ENCODE assay signal across 12 cellular contexts in the genomic region with DNA sequence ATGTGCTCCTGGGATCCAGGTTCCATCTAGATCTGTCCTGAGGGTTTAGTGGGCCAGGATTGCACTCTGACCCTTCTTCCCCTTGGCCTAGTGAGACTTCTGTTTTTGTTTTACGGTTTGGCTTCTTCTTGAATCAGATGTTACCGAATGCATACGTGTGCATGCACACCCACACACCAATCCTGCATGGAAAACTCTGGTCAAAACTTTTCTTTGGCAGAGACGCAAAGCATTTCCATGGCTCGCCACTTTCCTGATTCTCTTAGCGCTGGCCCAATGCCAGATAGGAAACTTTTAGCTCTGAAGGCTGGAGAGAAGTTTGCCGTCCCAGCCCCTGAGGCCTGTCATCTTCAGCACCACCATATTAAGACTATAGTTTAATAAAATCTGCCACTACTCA.
DNase-seq lines count a peak whose midpoint lies in the region; ATAC-seq and TF ChIP-seq lines count a peak whose summit lies in the region.
"Had no signal": no experiment of that assay in that cellular context is flagged by ENCODE, and none has a peak within 500 bp of the region (broad histone marks: within the 10 kb centered on the region; RNA-seq: fewer than 3 reads in every experiment).

No MANE protein-coding gene starts in this region.

- peaks cover 98% of the 10 kb centered on the region for H3K4me1 ChIP-seq in adipocyte (ENCODE audit: control insufficient read depth, insufficient read depth, low read length)
- H3K4me1 ChIP-seq in esophagus squamous epithelium, result peaks cover 37 to 86% (median 64%) of the 10 kb centered on the region in 3 donors
- H3K4me1 ChIP-seq in naive thymus-derived CD4-positive, alpha-beta T cell (ENCODE audit: control insufficient read depth in 2 of 2, insufficient read depth in 2 of 2, low read length in 2 of 2), result no peaks in the 10 kb centered on the region
- peaks cover 0 to 93% (median 57%) of the 10 kb centered on the region in 4 donors for H3K4me1 ChIP-seq in tibial nerve

- no peak for TF ChIP-seq POLR2A in esophagus squamous epithelium (IDR thresholded peaks at IDR 0.05)
- no peak for TF ChIP-seq POLR2A in tibial nerve (IDR thresholded peaks at IDR 0.05)

- H3K9ac ChIP-seq in adipocyte (ENCODE audit: low read length), result peak overlapping the region; percentile 79

- peak in 1 of 2 donors; percentile 61 for TF ChIP-seq EP300 in tibial nerve (IDR thresholded peaks at IDR 0.05)

- WGBS in esophagus squamous epithelium, 2 donors, result 30 to 41% methylated on average over 7 of the region's 7 CpGs
- WGBS in tibial nerve, 2 donors, result 29 to 34% methylated on average over 7 of the region's 7 CpGs

- H3K4me3 Mint-ChIP-seq in naive thymus-derived CD4-positive, alpha-beta T cell, result no peak overlapping the region

- CTCF ChIA-PET in naive thymus-derived CD4-positive, alpha-beta T cell (lab: Charles Lee), result no interaction called here

- H3K27ac ChIP-seq in esophagus squamous epithelium, result peak overlapping the region; percentile 49 to 84 (median 81)
- H3K27ac ChIP-seq in naive thymus-derived CD4-positive, alpha-beta T cell (ENCODE audit: low read depth, low read length), result no peak overlapping the region
- peak overlapping the region; percentile 30 to 84 (median 64) for H3K27ac ChIP-seq in tibial nerve

- peak overlapping the region in 6 of 9 donors; percentile 16 to 88 (median 49) for H3K27ac Mint-ChIP-seq in naive thymus-derived CD4-positive, alpha-beta T cell

- no peaks in the 10 kb centered on the region for H3K36me3 Mint-ChIP-seq in naive thymus-derived CD4-positive, alpha-beta T cell

- H3K27me3 ChIP-seq in adipocyte (replicated peaks; ENCODE audit: control insufficient read depth, insufficient read depth, low read length) (no peaks in the 10 kb centered on the region), esophagus squamous epithelium (no peaks in the 10 kb centered on the region), tibial nerve (peaks cover 0 to 5% of the 10 kb centered on the region in 2 donors)
- H3K27me3 ChIP-seq in naive thymus-derived CD4-positive, alpha-beta T cell (ENCODE audit: control insufficient read depth in 2 of 2, insufficient read depth in 2 of 2, low read length in 2 of 2), result no peaks in the 10 kb centered on the region

- DNase-seq in adipocyte (ENCODE audit: low read depth) (peak; percentile 13), esophagus squamous epithelium (lab: John Stamatoyannopoulos, UW) (no peak), tibial nerve (ENCODE audit: low spot score in 2 of 2) (peak in 1 of 2 donors; percentile 55), occipital lobe (lab: John Stamatoyannopoulos, UW) (no peak), NCI-H2196 (lab: John Stamatoyannopoulos, UW; ENCODE audit: unreplicated experiment) (no peak)
- no peak for DNase-seq in naive thymus-derived CD4-positive, alpha-beta T cell
- DNase-seq in activated CD4-positive, alpha-beta T cell treated with anti-CD3 and anti-CD28 coated beads for 48 hours, result no peak
- DNase-seq: activated CD8-positive, alpha-beta memory T cell treated with anti-CD3 and anti-CD28 coated beads, Interleukin-2, amount 50 U/mL, for 4 hours; NK-92 treated with Interleukin-12 subunit alpha and Interleukin-12 subunit beta, amount 100 ng/mL, for 24 hours; retina had no signal

- H3K9me3 ChIP-seq in adipocyte (ENCODE audit: control insufficient read depth, low read length) (no peaks in the 10 kb centered on the region), esophagus squamous epithelium (no peaks in the 10 kb centered on the region), tibial nerve (no peaks in the 10 kb centered on the region)
- H3K9me3 ChIP-seq in naive thymus-derived CD4-positive, alpha-beta T cell (ENCODE audit: control insufficient read depth in 2 of 3, low read length in 3 of 3), result no peaks in the 10 kb centered on the region
- H3K9me3 ChIP-seq: HAP-1 had no signal

- no peak overlapping the region for H3K4me3 ChIP-seq in adipocyte (ENCODE audit: low read length)
- no peak overlapping the region for H3K4me3 ChIP-seq in esophagus squamous epithelium
- no peak overlapping the region for H3K4me3 ChIP-seq in naive thymus-derived CD4-positive, alpha-beta T cell (ENCODE audit: low read length)
- H3K4me3 ChIP-seq in tibial nerve, result no peak overlapping the region
- H3K4me3 ChIP-seq: HAP-1 had no signal

- POLR2A ChIA-PET in naive thymus-derived CD4-positive, alpha-beta T cell (lab: Charles Lee), result interaction anchor here (0.7 kb wide), 1 partner anchor 168 kb away, joined by 3 read pairs; no protein-coding TSS in a partner anchor

- ATAC-seq in naive thymus-derived CD4-positive, alpha-beta T cell, result no peak
- ATAC-seq in GM19463 (IDR thresholded peaks at IDR 0.05; ENCODE audit: unreplicated experiment), result no peak

- H3K4me1 Mint-ChIP-seq in naive thymus-derived CD4-positive, alpha-beta T cell, result peaks cover 3 to 46% (median 17%) of the 10 kb centered on the region in 7 donors

- intact Hi-C loops in esophagus squamous epithelium (cut with DNase I), result loop anchor here (10.0 kb wide), 1 partner anchor 62 kb away; no protein-coding TSS in a partner anchor
- intact Hi-C loops in naive thymus-derived CD4-positive, alpha-beta T cell (cut with micrococcal nuclease), result no loop called here

- H3K9me3 Mint-ChIP-seq in naive thymus-derived CD4-positive, alpha-beta T cell, result peaks cover 0 to 1% (median 0%) of the 10 kb centered on the region in 11 donors

- TF ChIP-seq CTCF in esophagus squamous epithelium (IDR thresholded peaks at IDR 0.05) (no peak), tibial nerve (IDR thresholded peaks at IDR 0.05) (no peak)

- H3K36me3 ChIP-seq in adipocyte (ENCODE audit: control insufficient read depth, insufficient read depth, low read length, severe bottlenecking) (no peaks in the 10 kb centered on the region), esophagus squamous epithelium (peaks cover 0 to 4% (median 0%) of the 10 kb centered on the region in 3 donors), tibial nerve (no peaks in the 10 kb centered on the region)
- H3K36me3 ChIP-seq in naive thymus-derived CD4-positive, alpha-beta T cell (ENCODE audit: control insufficient read depth in 2 of 3, insufficient read depth in 3 of 3, low read length in 3 of 3), result no peaks in the 10 kb centered on the region
- H3K36me3 ChIP-seq: HAP-1 had no signal

- peaks cover 0 to 29% (median 5%) of the 10 kb centered on the region in 5 donors for H3K27me3 Mint-ChIP-seq in naive thymus-derived CD4-positive, alpha-beta T cell
